In the genomic region with DNA sequence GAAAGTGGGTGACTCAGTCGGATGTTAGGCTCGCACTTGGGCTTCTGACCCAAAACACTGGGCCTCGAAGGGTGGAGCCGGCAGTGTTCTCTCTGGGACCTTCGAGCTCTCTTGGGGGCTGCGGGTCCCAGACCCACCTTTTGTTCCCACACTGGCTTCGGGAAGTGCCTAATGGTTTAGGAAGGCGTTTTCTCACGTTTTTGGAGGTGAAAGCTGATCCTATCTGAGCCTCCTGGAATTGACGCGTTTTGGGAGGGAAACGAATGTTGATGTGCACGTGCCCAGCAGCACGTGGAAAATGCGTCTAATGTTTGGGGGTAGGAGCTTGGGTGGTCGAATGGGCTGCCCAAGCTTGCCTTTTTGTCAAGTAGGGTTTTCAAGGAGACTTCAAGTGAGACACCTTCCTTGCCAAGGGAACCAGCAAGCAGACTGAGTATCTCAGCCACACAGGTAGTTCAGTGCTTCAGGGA, we compare ENCODE assay signal across 1 cellular context.
TF ChIP-seq lines count a peak whose summit lies in the region.

No MANE protein-coding gene starts in this region.

TF ChIP-seq in K562, 482 proteins besides CTCF, POLR2A, EP300 and RAD21 (continued from another document and continues in another):
- TF ChIP-seq ZNF407 (IDR thresholded peaks at IDR 0.05; ENCODE audit: low read depth) (no peak), ZNF398 (CRISPR knock-in tag; IDR thresholded peaks at IDR 0.05) (no peak), NFRKB (IDR thresholded peaks at IDR 0.05; ENCODE audit: low read depth) (0 out of 2 replicates have a peak, but pooled peaks have one; percentile 55), NCOR1 (IDR thresholded peaks at IDR 0.05) (no peak), MED1 (CRISPR knock-in tag; IDR thresholded peaks at IDR 0.05; ENCODE audit: borderline replicate concordance) (no peak), ELF2 (CRISPR knock-in tag; IDR thresholded peaks at IDR 0.05) (no peak), NR1H2 (CRISPR knock-in tag; IDR thresholded peaks at IDR 0.05) (no peak), MGA (IDR thresholded peaks at IDR 0.05) (peak; percentile 98), MNT (conservative IDR thresholded peaks at IDR 0.05) (peak; percentile 81 to 88), NCOA1 (IDR thresholded peaks at IDR 0.05; ENCODE audit: low read depth) (no peak), TCF7 (IDR thresholded peaks at IDR 0.05; ENCODE audit: borderline replicate concordance) (no peak), MAFF (IDR thresholded peaks at IDR 0.05; ENCODE audit: low read length) (no peak), TCF7L2 (IDR thresholded peaks at IDR 0.05; ENCODE audit: low read depth, low read length) (no peak), POLR2B (IDR thresholded peaks at IDR 0.05; ENCODE audit: low read depth, partially characterized antibody) (no peak), RBFOX2 (IDR thresholded peaks at IDR 0.05; ENCODE audit: low read depth, low read length) (0 out of 2 replicates have a peak, but pooled peaks have one; percentile 43), ZNF830 (CRISPR knock-in tag; IDR thresholded peaks at IDR 0.05) (no peak), ZNF76 (CRISPR knock-in tag; IDR thresholded peaks at IDR 0.05; ENCODE audit: borderline replicate concordance) (no peak), CBX1 (IDR thresholded peaks at IDR 0.05; ENCODE audit: low read depth) (no peak), RBM17 (IDR thresholded peaks at IDR 0.05; ENCODE audit: borderline replicate concordance, low read depth, low read length) (no peak)
- TF ChIP-seq, protein P1, sequence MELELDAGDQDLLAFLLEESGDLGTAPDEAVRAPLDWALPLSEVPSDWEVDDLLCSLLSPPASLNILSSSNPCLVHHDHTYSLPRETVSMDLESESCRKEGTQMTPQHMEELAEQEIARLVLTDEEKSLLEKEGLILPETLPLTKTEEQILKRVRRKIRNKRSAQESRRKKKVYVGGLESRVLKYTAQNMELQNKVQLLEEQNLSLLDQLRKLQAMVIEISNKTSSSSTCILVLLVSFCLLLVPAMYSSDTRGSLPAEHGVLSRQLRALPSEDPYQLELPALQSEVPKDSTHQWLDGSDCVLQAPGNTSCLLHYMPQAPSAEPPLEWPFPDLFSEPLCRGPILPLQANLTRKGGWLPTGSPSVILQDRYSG (tag; conservative IDR thresholded peaks at IDR 0.05; ENCODE audit: low read depth): no peak
- TF ChIP-seq, protein P2, sequence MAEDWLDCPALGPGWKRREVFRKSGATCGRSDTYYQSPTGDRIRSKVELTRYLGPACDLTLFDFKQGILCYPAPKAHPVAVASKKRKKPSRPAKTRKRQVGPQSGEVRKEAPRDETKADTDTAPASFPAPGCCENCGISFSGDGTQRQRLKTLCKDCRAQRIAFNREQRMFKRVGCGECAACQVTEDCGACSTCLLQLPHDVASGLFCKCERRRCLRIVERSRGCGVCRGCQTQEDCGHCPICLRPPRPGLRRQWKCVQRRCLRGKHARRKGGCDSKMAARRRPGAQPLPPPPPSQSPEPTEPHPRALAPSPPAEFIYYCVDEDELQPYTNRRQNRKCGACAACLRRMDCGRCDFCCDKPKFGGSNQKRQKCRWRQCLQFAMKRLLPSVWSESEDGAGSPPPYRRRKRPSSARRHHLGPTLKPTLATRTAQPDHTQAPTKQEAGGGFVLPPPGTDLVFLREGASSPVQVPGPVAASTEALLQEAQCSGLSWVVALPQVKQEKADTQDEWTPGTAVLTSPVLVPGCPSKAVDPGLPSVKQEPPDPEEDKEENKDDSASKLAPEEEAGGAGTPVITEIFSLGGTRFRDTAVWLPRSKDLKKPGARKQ (CRISPR knock-in tag; IDR thresholded peaks at IDR 0.05): no peak
